2 cellular contexts compared by ENCODE assay signal in genomic region chr11:126588630-126589491, GRCh38.
TF ChIP-seq lines count a peak whose summit lies in the region.

No MANE protein-coding gene starts in this region.

TF ChIP-seq in IMR-90, 13 proteins besides CTCF, POLR2A, EP300 and RAD21:
- TF ChIP-seq FOS (IDR thresholded peaks at IDR 0.05; ENCODE audit: low read depth, low read length) = no peak
- no peak for TF ChIP-seq SMC3 (IDR thresholded peaks at IDR 0.05; ENCODE audit: low read depth, low read length)
- TF ChIP-seq MXI1 (IDR thresholded peaks at IDR 0.05; ENCODE audit: borderline replicate concordance, low read depth, low read length) = no peak
- TF ChIP-seq USF2 (IDR thresholded peaks at IDR 0.05; ENCODE audit: low read depth, low read length) = no peak
- TF ChIP-seq NFE2L2 (IDR thresholded peaks at IDR 0.05; ENCODE audit: low read depth, low read length) = no peak

TF ChIP-seq in H1, 55 proteins besides CTCF, POLR2A, EP300 and RAD21:
- TF ChIP-seq GTF2F1 (IDR thresholded peaks at IDR 0.05; ENCODE audit: borderline replicate concordance, low read depth, low read length) = no peak
- no peak for TF ChIP-seq KDM5A (IDR thresholded peaks at IDR 0.05; ENCODE audit: low read length)
- no peak for TF ChIP-seq RNF2 (IDR thresholded peaks at IDR 0.05; ENCODE audit: borderline replicate concordance, low read depth, low read length, missing control alignments, poor library complexity, severe bottlenecking)
- TF ChIP-seq SUZ12 (IDR thresholded peaks at IDR 0.05; ENCODE audit: low read length) = no peak
- TF ChIP-seq TCF12 (IDR thresholded peaks at IDR 0.05; ENCODE audit: low read depth, low read length) = no peak
- no peak for TF ChIP-seq SAP30 (IDR thresholded peaks at IDR 0.05; ENCODE audit: insufficient read depth, insufficient replicate concordance, low read length)
- TF ChIP-seq NRF1 (IDR thresholded peaks at IDR 0.05; ENCODE audit: low read depth, low read length) = no peak
- no peak for TF ChIP-seq JUND (IDR thresholded peaks at IDR 0.05; ENCODE audit: low read length)
- no peak for TF ChIP-seq E2F6 (IDR thresholded peaks at IDR 0.05)
- TF ChIP-seq, protein P1, sequence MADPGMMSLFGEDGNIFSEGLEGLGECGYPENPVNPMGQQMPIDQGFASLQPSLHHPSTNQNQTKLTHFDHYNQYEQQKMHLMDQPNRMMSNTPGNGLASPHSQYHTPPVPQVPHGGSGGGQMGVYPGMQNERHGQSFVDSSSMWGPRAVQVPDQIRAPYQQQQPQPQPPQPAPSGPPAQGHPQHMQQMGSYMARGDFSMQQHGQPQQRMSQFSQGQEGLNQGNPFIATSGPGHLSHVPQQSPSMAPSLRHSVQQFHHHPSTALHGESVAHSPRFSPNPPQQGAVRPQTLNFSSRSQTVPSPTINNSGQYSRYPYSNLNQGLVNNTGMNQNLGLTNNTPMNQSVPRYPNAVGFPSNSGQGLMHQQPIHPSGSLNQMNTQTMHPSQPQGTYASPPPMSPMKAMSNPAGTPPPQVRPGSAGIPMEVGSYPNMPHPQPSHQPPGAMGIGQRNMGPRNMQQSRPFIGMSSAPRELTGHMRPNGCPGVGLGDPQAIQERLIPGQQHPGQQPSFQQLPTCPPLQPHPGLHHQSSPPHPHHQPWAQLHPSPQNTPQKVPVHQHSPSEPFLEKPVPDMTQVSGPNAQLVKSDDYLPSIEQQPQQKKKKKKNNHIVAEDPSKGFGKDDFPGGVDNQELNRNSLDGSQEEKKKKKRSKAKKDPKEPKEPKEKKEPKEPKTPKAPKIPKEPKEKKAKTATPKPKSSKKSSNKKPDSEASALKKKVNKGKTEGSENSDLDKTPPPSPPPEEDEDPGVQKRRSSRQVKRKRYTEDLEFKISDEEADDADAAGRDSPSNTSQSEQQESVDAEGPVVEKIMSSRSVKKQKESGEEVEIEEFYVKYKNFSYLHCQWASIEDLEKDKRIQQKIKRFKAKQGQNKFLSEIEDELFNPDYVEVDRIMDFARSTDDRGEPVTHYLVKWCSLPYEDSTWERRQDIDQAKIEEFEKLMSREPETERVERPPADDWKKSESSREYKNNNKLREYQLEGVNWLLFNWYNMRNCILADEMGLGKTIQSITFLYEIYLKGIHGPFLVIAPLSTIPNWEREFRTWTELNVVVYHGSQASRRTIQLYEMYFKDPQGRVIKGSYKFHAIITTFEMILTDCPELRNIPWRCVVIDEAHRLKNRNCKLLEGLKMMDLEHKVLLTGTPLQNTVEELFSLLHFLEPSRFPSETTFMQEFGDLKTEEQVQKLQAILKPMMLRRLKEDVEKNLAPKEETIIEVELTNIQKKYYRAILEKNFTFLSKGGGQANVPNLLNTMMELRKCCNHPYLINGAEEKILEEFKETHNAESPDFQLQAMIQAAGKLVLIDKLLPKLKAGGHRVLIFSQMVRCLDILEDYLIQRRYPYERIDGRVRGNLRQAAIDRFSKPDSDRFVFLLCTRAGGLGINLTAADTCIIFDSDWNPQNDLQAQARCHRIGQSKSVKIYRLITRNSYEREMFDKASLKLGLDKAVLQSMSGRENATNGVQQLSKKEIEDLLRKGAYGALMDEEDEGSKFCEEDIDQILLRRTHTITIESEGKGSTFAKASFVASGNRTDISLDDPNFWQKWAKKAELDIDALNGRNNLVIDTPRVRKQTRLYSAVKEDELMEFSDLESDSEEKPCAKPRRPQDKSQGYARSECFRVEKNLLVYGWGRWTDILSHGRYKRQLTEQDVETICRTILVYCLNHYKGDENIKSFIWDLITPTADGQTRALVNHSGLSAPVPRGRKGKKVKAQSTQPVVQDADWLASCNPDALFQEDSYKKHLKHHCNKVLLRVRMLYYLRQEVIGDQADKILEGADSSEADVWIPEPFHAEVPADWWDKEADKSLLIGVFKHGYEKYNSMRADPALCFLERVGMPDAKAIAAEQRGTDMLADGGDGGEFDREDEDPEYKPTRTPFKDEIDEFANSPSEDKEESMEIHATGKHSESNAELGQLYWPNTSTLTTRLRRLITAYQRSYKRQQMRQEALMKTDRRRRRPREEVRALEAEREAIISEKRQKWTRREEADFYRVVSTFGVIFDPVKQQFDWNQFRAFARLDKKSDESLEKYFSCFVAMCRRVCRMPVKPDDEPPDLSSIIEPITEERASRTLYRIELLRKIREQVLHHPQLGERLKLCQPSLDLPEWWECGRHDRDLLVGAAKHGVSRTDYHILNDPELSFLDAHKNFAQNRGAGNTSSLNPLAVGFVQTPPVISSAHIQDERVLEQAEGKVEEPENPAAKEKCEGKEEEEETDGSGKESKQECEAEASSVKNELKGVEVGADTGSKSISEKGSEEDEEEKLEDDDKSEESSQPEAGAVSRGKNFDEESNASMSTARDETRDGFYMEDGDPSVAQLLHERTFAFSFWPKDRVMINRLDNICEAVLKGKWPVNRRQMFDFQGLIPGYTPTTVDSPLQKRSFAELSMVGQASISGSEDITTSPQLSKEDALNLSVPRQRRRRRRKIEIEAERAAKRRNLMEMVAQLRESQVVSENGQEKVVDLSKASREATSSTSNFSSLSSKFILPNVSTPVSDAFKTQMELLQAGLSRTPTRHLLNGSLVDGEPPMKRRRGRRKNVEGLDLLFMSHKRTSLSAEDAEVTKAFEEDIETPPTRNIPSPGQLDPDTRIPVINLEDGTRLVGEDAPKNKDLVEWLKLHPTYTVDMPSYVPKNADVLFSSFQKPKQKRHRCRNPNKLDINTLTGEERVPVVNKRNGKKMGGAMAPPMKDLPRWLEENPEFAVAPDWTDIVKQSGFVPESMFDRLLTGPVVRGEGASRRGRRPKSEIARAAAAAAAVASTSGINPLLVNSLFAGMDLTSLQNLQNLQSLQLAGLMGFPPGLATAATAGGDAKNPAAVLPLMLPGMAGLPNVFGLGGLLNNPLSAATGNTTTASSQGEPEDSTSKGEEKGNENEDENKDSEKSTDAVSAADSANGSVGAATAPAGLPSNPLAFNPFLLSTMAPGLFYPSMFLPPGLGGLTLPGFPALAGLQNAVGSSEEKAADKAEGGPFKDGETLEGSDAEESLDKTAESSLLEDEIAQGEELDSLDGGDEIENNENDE (IDR thresholded peaks at IDR 0.05; ENCODE audit: insufficient replicate concordance, low read length) = no peak
- no peak for TF ChIP-seq SRF (IDR thresholded peaks at IDR 0.05; ENCODE audit: low read depth, low read length)
